Comparison of ENCODE assay signal across 8 cellular contexts in the genomic region with DNA sequence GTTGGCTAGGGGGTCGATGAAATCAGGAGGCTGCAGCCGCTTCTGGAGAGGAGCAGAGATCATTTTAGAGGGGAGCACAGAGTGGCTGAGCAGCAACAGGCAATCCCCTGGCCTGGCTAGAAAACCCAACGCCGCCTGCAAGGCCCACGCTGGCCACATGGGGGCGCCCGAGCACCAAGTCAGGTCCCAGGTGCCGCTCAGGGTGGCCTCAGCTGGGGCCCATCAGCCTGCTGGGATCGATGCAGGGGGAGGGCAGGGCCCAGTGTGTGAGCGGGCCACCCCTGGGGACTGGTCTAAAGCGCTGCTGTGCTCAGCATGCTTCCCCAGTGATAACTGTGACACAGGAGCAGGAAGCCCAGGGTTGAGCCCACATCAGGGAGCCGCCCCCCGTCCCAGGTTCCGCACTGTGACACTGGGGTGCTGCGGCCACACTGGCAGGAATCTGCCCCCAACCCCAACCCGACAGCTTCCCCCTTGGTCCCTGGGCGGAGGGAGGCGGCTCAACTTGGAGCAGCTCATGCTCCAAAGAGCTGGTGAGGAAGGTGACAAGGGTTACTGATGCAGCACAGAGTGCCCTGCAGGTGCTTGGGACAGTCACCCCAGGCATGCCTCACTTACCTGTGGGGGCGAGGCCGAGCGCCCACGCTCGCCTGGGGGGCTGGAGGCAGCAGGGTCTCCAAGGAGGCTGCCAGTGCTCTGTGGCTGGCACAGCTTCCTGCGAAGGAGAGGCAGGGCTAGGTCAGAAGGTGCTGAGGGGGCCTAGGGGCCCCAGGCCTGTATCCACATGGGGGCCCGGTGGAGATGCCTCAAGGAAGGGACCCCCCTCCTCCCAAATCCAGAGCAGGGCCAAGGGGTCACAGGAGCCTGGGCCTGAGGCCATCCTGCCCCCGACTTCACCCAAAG. TPM values are rescaled to one million over a fixed set of nuclear protein-coding genes. Genes with fewer than 3 reads are reported as not detected.
A peak's percentile ranks its signal among the peaks of the same experiment; 100 is the strongest.
DNase-seq lines count a peak whose midpoint lies in the region; ATAC-seq and TF ChIP-seq lines count a peak whose summit lies in the region.

No MANE protein-coding gene starts in this region.

- no peaks in the 10 kb centered on the region for H3K9me3 Mint-ChIP-seq in activated T-cell treated with anti-CD3 and anti-CD28 coated beads, Interleukin-2, amount 50 U/mL, for 24 hours

- no peaks in the 10 kb centered on the region for H3K27me3 Mint-ChIP-seq in activated T-cell treated with anti-CD3 and anti-CD28 coated beads, Interleukin-2, amount 50 U/mL, for 24 hours

- peak overlapping the region; percentile 21 for H2BK15ac ChIP-seq in neuronal stem cell (ENCODE audit: low read length)

- peaks cover 4% of the 10 kb centered on the region; the same call in 1 of the 2 replicates for H3K4me1 ChIP-seq in DOHH2 (ENCODE audit: control insufficient read depth, low read length)
- H3K4me1 ChIP-seq in neuronal stem cell (ENCODE audit: control insufficient read depth in 2 of 2, insufficient read depth in 1 of 2, low read depth in 1 of 2, low read length in 2 of 2), result peaks cover 15 to 29% of the 10 kb centered on the region in 2 donors

- H3K4me3 Mint-ChIP-seq in activated T-cell treated with anti-CD3 and anti-CD28 coated beads, Interleukin-2, amount 50 U/mL, for 24 hours, result no peak overlapping the region

- DNase-seq in HL-60 (ENCODE audit: low read depth in 1 of 2, low spot score in 1 of 2), result peak in 1 of 2 experiments; percentile 79
- DNase-seq in OCI-M2 (lab: John Stamatoyannopoulos, UW; ENCODE audit: unreplicated experiment), result peak; percentile 69
- peak; percentile 95 for DNase-seq in activated T-cell treated with anti-CD3 and anti-CD28 coated beads, Interleukin-2, amount 50 U/mL, for 24 hours
- DNase-seq in fibroblast of gingiva (ENCODE audit: low read depth), result peak; percentile 70
- DNase-seq in neuronal stem cell (ENCODE audit: low spot score), result peak; percentile 74
- DNase-seq in stromal cell of bone marrow (ENCODE audit: low read depth), result peak; percentile 40

- peak; percentile 98 for TF ChIP-seq CTCF in DOHH2 (IDR thresholded peaks at IDR 0.05; ENCODE audit: low read depth, low read length, poor library complexity, severe bottlenecking)
- peak; percentile 80 for TF ChIP-seq CTCF in HL-60 (IDR thresholded peaks at IDR 0.05; ENCODE audit: insufficient read depth, low read length)

- ATAC-seq in HG03460 (IDR thresholded peaks at IDR 0.05; ENCODE audit: unreplicated experiment), result no peak

- H3K4me2 ChIP-seq in DOHH2 (ENCODE audit: low read length) (no peak overlapping the region), neuronal stem cell (ENCODE audit: insufficient read depth, low read length, poor library complexity, severe bottlenecking) (no peak overlapping the region)

- peak overlapping the region; percentile 17 for H2BK120ac ChIP-seq in neuronal stem cell (ENCODE audit: low read depth, low read length)

- no peaks in the 10 kb centered on the region for H4K20me1 ChIP-seq in DOHH2 (ENCODE audit: control insufficient read depth, insufficient read depth, low read depth, low read length)

- H2BK5ac ChIP-seq in neuronal stem cell (ENCODE audit: low read length), result no peak overlapping the region

- peak overlapping the region; percentile 78 for H3K18ac ChIP-seq in neuronal stem cell (ENCODE audit: low read length)

- peak overlapping the region; percentile 41 for H2BK12ac ChIP-seq in neuronal stem cell (ENCODE audit: low read length)

- H3K9ac ChIP-seq in neuronal stem cell (ENCODE audit: low read depth, low read length, poor library complexity), result peak overlapping the region; percentile 50

- H3K9me3 ChIP-seq in DOHH2 (ENCODE audit: control insufficient read depth, insufficient read depth, low read length) (no peaks in the 10 kb centered on the region), neuronal stem cell (replicated peaks in 1 of 2; ENCODE audit: control insufficient read depth in 2 of 2, insufficient read depth in 1 of 2, low read depth in 1 of 2, low read length in 2 of 2) (no peaks in the 10 kb centered on the region)

- no peak overlapping the region for H3K27ac Mint-ChIP-seq in activated T-cell treated with anti-CD3 and anti-CD28 coated beads, Interleukin-2, amount 50 U/mL, for 24 hours

- peak overlapping the region; percentile 97 for H2AK5ac ChIP-seq in neuronal stem cell (ENCODE audit: low read depth, low read length)

- H3K79me1 ChIP-seq in neuronal stem cell (ENCODE audit: low read depth, low read length), result peaks cover 3% of the 10 kb centered on the region

- H3K9me2 ChIP-seq in DOHH2 (replicated peaks; ENCODE audit: control insufficient read depth, low read length), result no peaks in the 10 kb centered on the region

- no peaks in the 10 kb centered on the region for H3K79me2 ChIP-seq in DOHH2 (ENCODE audit: control insufficient read depth, low read length)

- H3K27ac ChIP-seq in DOHH2 (ENCODE audit: low read depth, low read length) (no peak overlapping the region), HL-60 (replicated peaks) (no peak overlapping the region), neuronal stem cell (replicated peaks; ENCODE audit: low read length) (no peak overlapping the region)

- peak overlapping the region; percentile 49 for H2AFZ ChIP-seq in neuronal stem cell (ENCODE audit: low read length)

- H3K14ac ChIP-seq in neuronal stem cell (ENCODE audit: low read length), result peak overlapping the region; percentile 82

- H3K4ac ChIP-seq in neuronal stem cell (ENCODE audit: low read length), result no peak overlapping the region

- H4K91ac ChIP-seq in neuronal stem cell (ENCODE audit: low read depth, low read length, poor library complexity), result no peak overlapping the region

- H3K27me3 ChIP-seq in DOHH2 (ENCODE audit: control insufficient read depth, low read length), result no peaks in the 10 kb centered on the region
- no peaks in the 10 kb centered on the region for H3K27me3 ChIP-seq in HL-60 (ENCODE audit: insufficient read depth, poor library complexity, severe bottlenecking)
- no peaks in the 10 kb centered on the region for H3K27me3 ChIP-seq in neuronal stem cell (ENCODE audit: control insufficient read depth in 3 of 3, insufficient read depth in 3 of 3, low read depth in 1 of 3, low read length in 3 of 3)

- H3K4me1 Mint-ChIP-seq in activated T-cell treated with anti-CD3 and anti-CD28 coated beads, Interleukin-2, amount 50 U/mL, for 24 hours (ENCODE audit: low read depth), result peaks cover 3% of the 10 kb centered on the region

- H3K36me3 ChIP-seq in DOHH2 (ENCODE audit: control insufficient read depth, low read length), result peaks cover 39% of the 10 kb centered on the region
- peaks cover 19 to 39% of the 10 kb centered on the region in 2 donors for H3K36me3 ChIP-seq in neuronal stem cell (replicated peaks in 1 of 2; ENCODE audit: control insufficient read depth in 2 of 2, insufficient read depth in 2 of 2, low read length in 2 of 2)

- H4K8ac ChIP-seq in neuronal stem cell (ENCODE audit: low read depth, low read length), result no peak overlapping the region

- H3F3A ChIP-seq in DOHH2 (ENCODE audit: control insufficient read depth, insufficient read depth), result no peaks in the 10 kb centered on the region

- H3K23ac ChIP-seq in neuronal stem cell (ENCODE audit: low read depth, low read length, poor library complexity), result peak overlapping the region; percentile 25

- peaks cover 73% of the 10 kb centered on the region for H3K36me3 Mint-ChIP-seq in activated T-cell treated with anti-CD3 and anti-CD28 coated beads, Interleukin-2, amount 50 U/mL, for 24 hours (ENCODE audit: low read depth)

- no CpG with 5 or more reads among the region's 26 CpGs for WGBS in neuronal stem cell (ENCODE audit: extremely low coverage in 2 of 2, insufficient read length in 2 of 2, insufficient replicate concordance in 1 of 2), 2 donors

- H3K4me3 ChIP-seq in DOHH2 (ENCODE audit: low read length), result no peak overlapping the region
- H3K4me3 ChIP-seq in HL-60 (replicated peaks; ENCODE audit: insufficient read depth, low read length), result no peak overlapping the region
- H3K4me3 ChIP-seq in neuronal stem cell (ENCODE audit: low read length in 2 of 2), result no peak overlapping the region

RNA-seq across cellular contexts. Expression of a gene that starts 13.3 kb away (rescaled TPM):
- 318 TPM for polyA plus RNA-seq in neuronal stem cell (2013, experiment 1 of 2)
- 304 TPM for polyA plus RNA-seq in neuronal stem cell (2013, experiment 2 of 2)

RNA-seq across cellular contexts. Expression of a gene that starts 32.0 kb away (rescaled TPM):
- polyA plus RNA-seq in neuronal stem cell (2013, experiment 1 of 2), result 66.8 TPM
- 64.3 TPM for polyA plus RNA-seq in neuronal stem cell (2013, experiment 2 of 2)

RNA-seq across cellular contexts. Expression of a gene that starts 53.8 kb away (rescaled TPM):
- 0.18 TPM for polyA plus RNA-seq in neuronal stem cell (2013, experiment 1 of 2)
- polyA plus RNA-seq in neuronal stem cell (2013, experiment 2 of 2), result 0.10 TPM
